In genomic region chr6:158793432-158793831, GRCh38 we compare ENCODE assay signal across 7 cellular contexts. TPM values are rescaled to one million over a fixed set of nuclear protein-coding genes. Genes with fewer than 3 reads are reported as not detected.
A peak's percentile ranks its signal among the peaks of the same experiment; 100 is the strongest.
DNase-seq lines count a peak whose midpoint lies in the region; ATAC-seq, FAIRE-seq and TF ChIP-seq lines count a peak whose summit lies in the region.

No MANE protein-coding gene starts in this region.

- H3K9ac ChIP-seq in KMS-11 (no peak overlapping the region), HepG2 (ENCODE audit: insufficient read depth, low read depth, low read length) (no peak overlapping the region)

- H3K27ac ChIP-seq in KMS-11 (no peak overlapping the region), HepG2 (ENCODE audit: extremely low read length, insufficient read depth, low read length) (no peak overlapping the region)

- intact Hi-C loops in HepG2 (cut with micrococcal nuclease; ENCODE audit: unreplicated experiment): loop anchor here (1.0 to 5.0 kb wide), 2 partner anchors 86 to 179 kb away; no protein-coding TSS in a partner anchor

- peak; percentile 64 for TF ChIP-seq RAD21 in HepG2 (CRISPR knock-in tag; IDR thresholded peaks at IDR 0.05)

- POLR2A ChIA-PET in HepG2 (lab: Yijun Ruan, JAX): no interaction called here

- BruUV-seq in HepG2 (replicated peaks; lab: Mats Ljungman, UMichigan): no TSS peak

- no peak for TF ChIP-seq POLR2A in HepG2 (IDR thresholded peaks at IDR 0.05; ENCODE audit: insufficient read depth in 1 of 2, low read depth in 2 of 2, low read length in 2 of 2)

- peaks cover 45% of the 10 kb centered on the region for H3K4me1 ChIP-seq in KMS-11 (ENCODE audit: low read depth, poor library complexity, severe bottlenecking)
- peaks cover 45% of the 10 kb centered on the region for H3K4me1 ChIP-seq in HepG2 (ENCODE audit: insufficient read depth, low read length)

- no peak for FAIRE-seq in HepG2 (lab: Jason Lieb, UNC)

- CTCF ChIA-PET in HepG2 (lab: Yijun Ruan, JAX; ENCODE audit: low intra/inter-chr PET ratio, low total read pairs): interaction anchor here (2.8 kb wide), 1 partner anchor 179 kb away, joined by 19 read pairs; no protein-coding TSS in a partner anchor

- DNase-seq in GM06990 (ENCODE audit: extremely low read depth, insufficient read length) (no peak), GM20000 (ENCODE audit: low spot score) (peak; percentile 57), amniotic epithelial cell (ENCODE audit: low read depth) (peak; percentile 70), HepG2 (ENCODE audit: low spot score) (peak; percentile 66), G401 (ENCODE audit: low spot score) (no peak)

- TF ChIP-seq CTCF in GM06990 (IDR thresholded peaks at IDR 0.05; ENCODE audit: insufficient read depth, low read length, poor library complexity, severe bottlenecking) (peak; percentile 64), GM20000 (IDR thresholded peaks at IDR 0.05; ENCODE audit: extremely low read depth, missing control alignments) (peak; percentile 44), KMS-11 (conservative IDR thresholded peaks at IDR 0.05; ENCODE audit: low read depth, low read length) (peak; percentile 48), HepG2 (CRISPR knock-in tag; IDR thresholded peaks at IDR 0.05) (peak; percentile 50)

- no peaks in the 10 kb centered on the region for H3K9me3 ChIP-seq in HepG2 (ENCODE audit: low read length)

- H3K4me3 ChIP-seq in GM06990 (replicated peaks; ENCODE audit: low read depth, low read length) (no peak overlapping the region), KMS-11 (IDR thresholded peaks at IDR 0.05; ENCODE audit: insufficient read depth, low read depth, low read length) (no peak overlapping the region), HepG2 (replicated peaks in 1 of 3; ENCODE audit: insufficient read depth in 1 of 3, low read depth in 2 of 3, low read length in 3 of 3) (no peak overlapping the region)

- WGBS in HepG2 (ENCODE audit: low lambda C conversion rate): 38% methylated on average over 1 of the region's 1 CpG

- H3K4me2 ChIP-seq in KMS-11: peak overlapping the region; percentile 29; the same call in 1 of the 2 replicates
- no peak overlapping the region for H3K4me2 ChIP-seq in HepG2 (ENCODE audit: low read depth, low read length)

- ATAC-seq in HepG2: peak; percentile 84
- ATAC-seq in HG02642 (IDR thresholded peaks at IDR 0.05; ENCODE audit: poor library complexity, unreplicated experiment): no peak

- peaks cover 2% of the 10 kb centered on the region for H3K36me3 ChIP-seq in GM06990 (ENCODE audit: control insufficient read depth, insufficient read depth, low read length)
- H3K36me3 ChIP-seq in KMS-11 (ENCODE audit: insufficient read depth): no peaks in the 10 kb centered on the region
- H3K36me3 ChIP-seq in HepG2 (replicated peaks in 1 of 2; ENCODE audit: control insufficient read depth in 1 of 2, insufficient read depth in 2 of 2, low read length in 2 of 2): peaks cover 1 to 8% of the 10 kb centered on the region in 2 experiments; a peak in 2 of 5 replicates

- TF ChIP-seq EP300 in HepG2 (IDR thresholded peaks at IDR 0.05; ENCODE audit: low read depth in 2 of 2, low read length in 2 of 2): no peak
- TF ChIP-seq EP300 in HepG2 (CRISPR knock-in tag; IDR thresholded peaks at IDR 0.05; ENCODE audit: borderline replicate concordance): no peak

- in situ Hi-C loops in HepG2 (cut with HindIII; ENCODE audit: extremely low pct_ligation_motif_present, low pct_unique_long_range_greater_than_20kb): no loop called here
- in situ Hi-C loops in G401 (cut with HindIII; ENCODE audit: low sequenced_read_pairs): no loop called here

- no peak overlapping the region for H2AFZ ChIP-seq in KMS-11 (ENCODE audit: low read depth)
- no peak overlapping the region for H2AFZ ChIP-seq in HepG2 (ENCODE audit: low read length)

- peaks cover 53% of the 10 kb centered on the region for H4K20me1 ChIP-seq in KMS-11 (ENCODE audit: insufficient read depth)
- H4K20me1 ChIP-seq in HepG2 (ENCODE audit: insufficient read depth, low read length): 0 out of 2 replicates have a peak, but pooled peaks cover 3% of the 10 kb centered on the region

- H3K27me3 ChIP-seq in GM06990 (replicated peaks; ENCODE audit: control insufficient read depth, insufficient read depth, low read length): no peaks in the 10 kb centered on the region
- no peaks in the 10 kb centered on the region for H3K27me3 ChIP-seq in KMS-11 (ENCODE audit: insufficient read depth, low read depth)
- H3K27me3 ChIP-seq in HepG2 (ENCODE audit: control insufficient read depth in 1 of 2, insufficient read depth in 2 of 2, low read length in 2 of 2): no peaks in the 10 kb centered on the region

- H3K79me2 ChIP-seq in KMS-11 (ENCODE audit: insufficient read depth, low read depth) (peaks cover 99% of the 10 kb centered on the region), HepG2 (ENCODE audit: insufficient read depth, low read length) (peaks cover 44% of the 10 kb centered on the region)

TF ChIP-seq in HepG2, 621 proteins besides CTCF, POLR2A, EP300 and RAD21:
- TF ChIP-seq STAG1 (CRISPR knock-in tag; IDR thresholded peaks at IDR 0.05): peak; percentile 81
- peak; percentile 39; the same call in 1 of the 2 replicates for TF ChIP-seq MIXL1 (CRISPR knock-in tag; IDR thresholded peaks at IDR 0.05)
- peak; percentile 64 for TF ChIP-seq SMC3 (IDR thresholded peaks at IDR 0.05; ENCODE audit: low read length)
- no peak for TF ChIP-seq ZNF780A (CRISPR knock-in tag; IDR thresholded peaks at IDR 0.05)

RNA-seq across cellular contexts. Expression of gene EZR, which starts 25.7 kb away (rescaled TPM):
- 60.3 and 75.7 TPM in 2 replicates for total RNA-seq in HepG2 (2016; rRNA removed; fragmentation: Illumina TruSeq; extraction: Trizol)
- total RNA-seq in HepG2 (2016; cell fraction: cytosol; rRNA removed; fragmentation: Illumina TruSeq; extraction: Trizol; ENCODE audit: low read depth): 8.6 and 10.8 TPM in 2 replicates
- 63.6 and 68.8 TPM in 2 replicates for total RNA-seq in HepG2 (2016; cell fraction: insoluble cytoplasmic fraction; rRNA removed; fragmentation: Illumina TruSeq; extraction: Trizol)
- total RNA-seq in HepG2 (2016; cell fraction: membrane; rRNA removed; fragmentation: Illumina TruSeq; extraction: Trizol): 21.2 and 23.3 TPM in 2 replicates
- 35.3 and 38.9 TPM in 2 replicates for total RNA-seq in HepG2 (2016; cell fraction: nucleus; rRNA removed; fragmentation: Illumina TruSeq; extraction: Trizol)
- 34.7 and 36.8 TPM in 2 replicates for polyA plus RNA-seq in HepG2 (2011; rRNA removed)
- polyA plus RNA-seq in HepG2 (2011; cell fraction: cytosol; rRNA removed): 34.1 and 34.2 TPM in 2 replicates
- polyA plus RNA-seq in HepG2 (2011; cell fraction: nucleus; rRNA removed): 25.0 and 25.8 TPM in 2 replicates
- 18.5 and 28.6 TPM in 2 replicates for polyA plus RNA-seq in HepG2 (2012)
- 5.0 and 5.1 TPM in 2 replicates for polyA plus RNA-seq in HepG2 (2016; cell fraction: cytosol; fragmentation: Illumina TruSeq; extraction: Trizol; ENCODE audit: low read depth)
- 79.1 and 90.3 TPM in 2 replicates for polyA plus RNA-seq in HepG2 (2016; cell fraction: insoluble cytoplasmic fraction; fragmentation: Illumina TruSeq; extraction: Trizol; ENCODE audit: low read depth)
- polyA plus RNA-seq in HepG2 (2016; cell fraction: membrane; fragmentation: Illumina TruSeq; extraction: Trizol; ENCODE audit: low read depth): 12.2 TPM in 2 replicates
- polyA plus RNA-seq in HepG2 (2016; cell fraction: nucleus; fragmentation: Illumina TruSeq; extraction: Trizol; ENCODE audit: insufficient read depth, low read depth): 60.9 and 63.5 TPM in 2 replicates
- polyA minus RNA-seq in HepG2 (2011; rRNA and poly(A)+ RNA removed; ENCODE audit: low replicate concordance): 45.1 and 93.9 TPM in 2 replicates
- polyA minus RNA-seq in HepG2 (2011; cell fraction: cytosol; rRNA and poly(A)+ RNA removed): 28.8 and 29.4 TPM in 2 replicates
- 17.6 and 19.8 TPM in 2 replicates for polyA minus RNA-seq in HepG2 (2011; cell fraction: nucleus; rRNA and poly(A)+ RNA removed)
- 206 and 261 TPM in 2 replicates for total RNA-seq in G401 (2014; rRNA removed; shearing (Covaris generic))

Comparison
In these comparisons a context has a peak if more than half of its experiments do, and no peak if none do; other contexts are left out.
1. DNase-seq: peak in GM20000 (single experiment), amniotic epithelial cell (single experiment) and HepG2 (single experiment); none in GM06990 (single experiment) and G401 (single experiment).
2. Peak in every context shown above with its lines, with median percentiles within 50 percentile points of each other: CTCF ChIP-seq.